ENCODE assay signal across 11 cellular contexts in genomic region chr3:59995563-59995962, GRCh38.
"Had no signal": no experiment of that assay in that cellular context is flagged by ENCODE, and none has a peak within 500 bp of the region (broad histone marks: within the 10 kb centered on the region; RNA-seq: fewer than 3 reads in every experiment).

No MANE protein-coding gene starts in this region.

- H3K9me3 Mint-ChIP-seq: neural crest cell had no signal

- DNase-seq: activated CD4-positive, CD25-positive, alpha-beta regulatory T cell; activated CD8-positive, alpha-beta memory T cell treated with anti-CD3 and anti-CD28 coated beads, Interleukin-2, amount 50 U/mL, for 48 hours; left cardiac atrium; lower lobe of right lung; right cardiac atrium had no signal

- H3K27ac ChIP-seq: cardiac muscle cell, gastroesophageal sphincter, lower lobe of right lung, prostate gland, skin epidermis, thoracic aorta had no signal

- H3K4me3 ChIP-seq: cardiac muscle cell, gastroesophageal sphincter, lower lobe of right lung, prostate gland, skin epidermis, thoracic aorta had no signal

- H3K9me3 ChIP-seq: gastroesophageal sphincter, lower lobe of right lung, prostate gland, thoracic aorta had no signal

- ATAC-seq: gastroesophageal sphincter, left cardiac atrium, right cardiac atrium had no signal

- H3K4me1 ChIP-seq: gastroesophageal sphincter, lower lobe of right lung, prostate gland had no signal

- H3K36me3 ChIP-seq: cardiac muscle cell, gastroesophageal sphincter, lower lobe of right lung, prostate gland, thoracic aorta had no signal

- H3K27me3 ChIP-seq: cardiac muscle cell, gastroesophageal sphincter had no signal

- H3K4me3 Mint-ChIP-seq: neural crest cell had no signal
